In genomic region chr12:59708059-59708458, GRCh38 we compare ENCODE assay signal across 15 cellular contexts.
DNase-seq lines count a peak whose midpoint lies in the region; ATAC-seq and TF ChIP-seq lines count a peak whose summit lies in the region.
"Had no signal": no experiment of that assay in that cellular context is flagged by ENCODE, and none has a peak within 500 bp of the region (broad histone marks: within the 10 kb centered on the region; RNA-seq: fewer than 3 reads in every experiment).

No MANE protein-coding gene starts in this region.

- in situ Hi-C loops in mammary epithelial cell (cut with MboI; ENCODE audit: low sequenced_read_pairs in 2 of 2) = no loop called here

- ATAC-seq in HG03175 (IDR thresholded peaks at IDR 0.05; ENCODE audit: unreplicated experiment) = no peak

- H4K20me1 ChIP-seq in mammary epithelial cell (ENCODE audit: insufficient read depth, low read length) = no peaks in the 10 kb centered on the region
- H4K20me1 ChIP-seq: BLaER1 treated with 17β-estradiol and CSF1 and Interleukin-3, amounts not matched to agents 10 nM and 100 nM had no signal

- H3K79me2 ChIP-seq in mammary epithelial cell (ENCODE audit: insufficient read depth, low read length) = no peaks in the 10 kb centered on the region

- TF ChIP-seq CTCF in AG09309 (IDR thresholded peaks at IDR 0.05; ENCODE audit: control insufficient read depth, insufficient read depth, low read depth, low read length, missing control alignments) = no peak
- TF ChIP-seq CTCF in mammary epithelial cell (conservative IDR thresholded peaks at IDR 0.05 in 1 of 2, IDR thresholded peaks at IDR 0.05 in 1 of 2; ENCODE audit: extremely low read depth in 1 of 2, insufficient read depth in 1 of 2, low read depth in 1 of 2, low read length in 2 of 2) = no peak
- TF ChIP-seq CTCF in kidney epithelial cell (IDR thresholded peaks at IDR 0.05; ENCODE audit: insufficient read depth, low read length, poor library complexity, severe bottlenecking) = no peak

- H3K36me3 ChIP-seq in mammary epithelial cell (ENCODE audit: insufficient read depth, low read length) (no peaks in the 10 kb centered on the region), kidney epithelial cell (ENCODE audit: control insufficient read depth, insufficient read depth, low read length) (no peaks in the 10 kb centered on the region)
- H3K36me3 ChIP-seq: SJSA1 had no signal

- no peak overlapping the region for H3K9ac ChIP-seq in mammary epithelial cell (ENCODE audit: insufficient read depth, low read length)
- H3K9ac ChIP-seq: BLaER1 treated with 17β-estradiol and CSF1 and Interleukin-3, amounts not matched to agents 10 nM and 100 nM had no signal

- H3K27me3 ChIP-seq in mammary epithelial cell (ENCODE audit: insufficient read depth, low read length) (no peaks in the 10 kb centered on the region), kidney epithelial cell (ENCODE audit: control insufficient read depth, insufficient read depth, low read length) (no peaks in the 10 kb centered on the region)
- H3K27me3 ChIP-seq: BLaER1 treated with 17β-estradiol and CSF1 and Interleukin-3, amounts not matched to agents 10 nM and 100 nM; dorsolateral prefrontal cortex; SJSA1 had no signal

- no TSS peak for BruUV-seq in mammary epithelial cell (replicated peaks; lab: Mats Ljungman, UMichigan)

- CTCF ChIA-PET in mammary epithelial cell (lab: Charles Lee; ENCODE audit: low non-redundant PET) = no interaction called here

- peaks cover 12% of the 10 kb centered on the region for H3K4me1 ChIP-seq in mammary epithelial cell (ENCODE audit: insufficient read depth, low read length)
- H3K4me1 ChIP-seq: BLaER1 treated with 17β-estradiol and CSF1 and Interleukin-3, amounts not matched to agents 10 nM and 100 nM; SJSA1 had no signal

- no peak overlapping the region for H2AFZ ChIP-seq in mammary epithelial cell (ENCODE audit: low read depth, low read length)

- H3K4me3 ChIP-seq in AG09309 (ENCODE audit: control insufficient read depth, low read depth, low read length) (no peak overlapping the region), mammary epithelial cell (replicated peaks in 1 of 3; ENCODE audit: insufficient read depth in 1 of 3, low read depth in 2 of 3, low read length in 3 of 3) (no peak overlapping the region), kidney epithelial cell (ENCODE audit: low read depth, low read length) (no peak overlapping the region)
- H3K4me3 ChIP-seq: BLaER1 treated with 17β-estradiol and CSF1 and Interleukin-3, amounts not matched to agents 10 nM and 100 nM; dorsolateral prefrontal cortex; SJSA1 had no signal

- H3K27ac ChIP-seq in mammary epithelial cell (ENCODE audit: insufficient read depth, low read depth, low read length) = no peak overlapping the region
- H3K27ac ChIP-seq: BLaER1 treated with 17β-estradiol and CSF1 and Interleukin-3, amounts not matched to agents 10 nM and 100 nM; dorsolateral prefrontal cortex; SJSA1 had no signal

- H3K4me2 ChIP-seq in mammary epithelial cell (ENCODE audit: insufficient read depth, low read depth, low read length) = no peak overlapping the region
- H3K4me2 ChIP-seq: BLaER1 treated with 17β-estradiol and CSF1 and Interleukin-3, amounts not matched to agents 10 nM and 100 nM had no signal

- intact Hi-C loops in mammary epithelial cell (cut with micrococcal nuclease) = no loop called here

- DNase-seq in AG09309 (ENCODE audit: low read depth) = peak; percentile 52
- peak; percentile 49 for DNase-seq in HS-27A (ENCODE audit: low read depth)
- DNase-seq in mammary epithelial cell = peak; percentile 67
- DNase-seq in kidney epithelial cell (ENCODE audit: low read depth) = peak; percentile 29
- DNase-seq in NCI-H748 treated with DMSO at 0.1 percent for 48 hours (lab: John Stamatoyannopoulos, UW) = no peak
- DNase-seq in middle frontal gyrus (ENCODE audit: extremely low spot score, low spot score) = no peak
- no peak for DNase-seq in NCI-H446 treated with DMSO at 0.1 percent for 48 hours (lab: John Stamatoyannopoulos, UW)
- DNase-seq: activated CD4-positive, alpha-beta memory T cell treated with anti-CD3 and anti-CD28 coated beads, Interleukin-2, amount 10 ng/mL, durations not matched to agents 7 days and 5 days; anterior cingulate cortex; dorsolateral prefrontal cortex; MV-4-11; stimulated activated CD4-positive, alpha-beta T cell treated with anti-CD3 and anti-CD28 coated beads, Interleukin-12 subunit alpha, Interleukin-12 subunit beta, amount 100 ng/mL, for 4 hours had no signal

- dilution Hi-C loops in mammary epithelial cell (cut with HindIII; ENCODE audit: low sequenced_read_pairs) = no loop called here

- no peaks in the 10 kb centered on the region for H3K9me3 ChIP-seq in mammary epithelial cell (replicated peaks; ENCODE audit: insufficient read depth, low read length)
- H3K9me3 ChIP-seq: BLaER1 treated with 17β-estradiol and CSF1 and Interleukin-3, amounts not matched to agents 10 nM and 100 nM; SJSA1 had no signal

Comparison
In these comparisons a context has a peak if more than half of its experiments do, and no peak if none do; other contexts are left out.
1. DNase-seq: peak in AG09309 (single experiment), HS-27A (single experiment), mammary epithelial cell (single experiment) and kidney epithelial cell (single experiment); none in NCI-H748 treated with DMSO at 0.1 percent for 48 hours (single experiment), middle frontal gyrus (single experiment) and NCI-H446 treated with DMSO at 0.1 percent for 48 hours (single experiment).